In the genomic region with DNA sequence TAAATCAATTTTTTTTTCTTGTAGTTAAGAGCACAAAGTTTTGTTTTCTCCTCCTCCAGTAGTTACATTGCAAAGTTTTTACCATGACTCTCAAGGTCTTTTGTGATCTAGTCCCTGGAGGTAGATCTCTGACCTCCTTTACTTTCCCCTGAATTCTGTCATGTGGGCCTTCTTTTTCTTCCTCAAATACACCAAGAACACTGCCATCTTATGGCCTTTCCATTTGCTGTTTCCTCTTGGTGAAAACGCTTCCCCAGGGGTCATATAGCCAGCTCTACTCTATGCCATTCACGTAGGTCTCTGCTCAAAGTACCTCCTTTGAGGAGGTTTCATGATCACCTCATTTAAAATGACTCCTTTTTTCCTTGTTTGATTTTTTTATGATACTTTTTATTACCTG, we compare ENCODE assay signal across 12 cellular contexts. TPM values are rescaled to one million over a fixed set of nuclear protein-coding genes. Genes with fewer than 3 reads are reported as not detected.
DNase-seq lines count a peak whose midpoint lies in the region; ATAC-seq and TF ChIP-seq lines count a peak whose summit lies in the region.
"Had no signal": no experiment of that assay in that cellular context is flagged by ENCODE, and none has a peak within 500 bp of the region (broad histone marks: within the 10 kb centered on the region; RNA-seq: fewer than 3 reads in every experiment).

No MANE protein-coding gene starts in this region.

- peaks cover 28% of the 10 kb centered on the region for H3K4me1 Mint-ChIP-seq in dendritic cell treated with granulocyte-macrophage colony-stimulating factor and Interleukin-4, amounts not matched to agents 40 ng/mL and 50 ng/mL, for 4 days (ENCODE audit: low read depth)
- peaks cover 16 to 38% of the 10 kb centered on the region in 2 donors for H3K4me1 Mint-ChIP-seq in stimulated activated naive B cell treated with anti-CD40 and anti-IgM and Interleukin-4, amounts not matched to agents 10 μg/mL and 1 μg/mL and 100 μg/mL, for 72 hours

- H3K9ac ChIP-seq in OCI-LY3 (ENCODE audit: low read length): no peak overlapping the region

- no peaks in the 10 kb centered on the region for H3K27me3 Mint-ChIP-seq in dendritic cell treated with granulocyte-macrophage colony-stimulating factor and Interleukin-4, amounts not matched to agents 40 ng/mL and 50 ng/mL, for 4 days
- H3K27me3 Mint-ChIP-seq in stimulated activated naive B cell treated with anti-CD40 and anti-IgM and Interleukin-4, amounts not matched to agents 10 μg/mL and 1 μg/mL and 100 μg/mL, for 72 hours: no peaks in the 10 kb centered on the region

- DNase-seq in cardiac muscle cell (ENCODE audit: low read depth in 1 of 2, low spot score in 1 of 2): no peak
- no peak for DNase-seq in right atrium auricular region (ENCODE audit: low spot score)
- DNase-seq in stimulated activated naive B cell treated with anti-CD40 and anti-IgM and Interleukin-4, amounts not matched to agents 10 μg/mL and 1 μg/mL and 100 μg/mL, for 72 hours: no peak
- DNase-seq in hypothalamus (lab: John Stamatoyannopoulos, UW): no peak
- DNase-seq: activated CD4-positive, alpha-beta T cell treated with anti-CD3 and anti-CD28 coated beads for 1 hour; NCI-H524 treated with DMSO at 0.1 percent for 48 hours; stimulated activated naive CD4-positive, alpha-beta T cell treated with Interleukin-2 at 50 U/mL for 16 hours had no signal

- no peaks in the 10 kb centered on the region for H4K20me1 ChIP-seq in OCI-LY3 (ENCODE audit: insufficient read depth, low read length)

- H3K4me1 ChIP-seq in cardiac muscle cell (ENCODE audit: low read depth) (peaks cover 8% of the 10 kb centered on the region), right atrium auricular region (peaks cover 0 to 23% of the 10 kb centered on the region in 2 donors), OCI-LY3 (ENCODE audit: low read length) (peaks cover 12% of the 10 kb centered on the region)

- ATAC-seq in stimulated activated naive B cell treated with anti-CD40 and anti-IgM and Interleukin-4, amounts not matched to agents 10 μg/mL and 1 μg/mL and 100 μg/mL, for 72 hours (replicated peaks): no peak
- ATAC-seq in HG03469 (IDR thresholded peaks at IDR 0.05; ENCODE audit: unreplicated experiment) (no peak), GM19467 (IDR thresholded peaks at IDR 0.05; ENCODE audit: unreplicated experiment) (no peak)
- ATAC-seq: gastroesophageal sphincter had no signal

- H3K36me3 Mint-ChIP-seq in dendritic cell treated with granulocyte-macrophage colony-stimulating factor and Interleukin-4, amounts not matched to agents 40 ng/mL and 50 ng/mL, for 4 days (ENCODE audit: low read depth): peaks cover 62% of the 10 kb centered on the region
- peaks cover 20 to 32% of the 10 kb centered on the region in 2 donors for H3K36me3 Mint-ChIP-seq in stimulated activated naive B cell treated with anti-CD40 and anti-IgM and Interleukin-4, amounts not matched to agents 10 μg/mL and 1 μg/mL and 100 μg/mL, for 72 hours

- H3K79me2 ChIP-seq in OCI-LY3 (ENCODE audit: low read length): peaks cover 39% of the 10 kb centered on the region

- peak overlapping the region; percentile 53 for H3K27ac Mint-ChIP-seq in dendritic cell treated with granulocyte-macrophage colony-stimulating factor and Interleukin-4, amounts not matched to agents 40 ng/mL and 50 ng/mL, for 4 days
- H3K27ac Mint-ChIP-seq in stimulated activated naive B cell treated with anti-CD40 and anti-IgM and Interleukin-4, amounts not matched to agents 10 μg/mL and 1 μg/mL and 100 μg/mL, for 72 hours: peak overlapping the region; percentile 1

- H3K4me3 Mint-ChIP-seq in dendritic cell treated with granulocyte-macrophage colony-stimulating factor and Interleukin-4, amounts not matched to agents 40 ng/mL and 50 ng/mL, for 4 days: no peak overlapping the region
- no peak overlapping the region for H3K4me3 Mint-ChIP-seq in stimulated activated naive B cell treated with anti-CD40 and anti-IgM and Interleukin-4, amounts not matched to agents 10 μg/mL and 1 μg/mL and 100 μg/mL, for 72 hours

- no peak overlapping the region for H3K27ac ChIP-seq in cardiac muscle cell
- no peak overlapping the region for H3K27ac ChIP-seq in right atrium auricular region
- H3K27ac ChIP-seq in OCI-LY3 (ENCODE audit: low read length): no peak overlapping the region
- H3K27ac ChIP-seq: gastroesophageal sphincter had no signal

- H2AFZ ChIP-seq in OCI-LY3 (ENCODE audit: low read depth, low read length): no peak overlapping the region

- H3K9me3 Mint-ChIP-seq in dendritic cell treated with granulocyte-macrophage colony-stimulating factor and Interleukin-4, amounts not matched to agents 40 ng/mL and 50 ng/mL, for 4 days: no peaks in the 10 kb centered on the region
- H3K9me3 Mint-ChIP-seq in stimulated activated naive B cell treated with anti-CD40 and anti-IgM and Interleukin-4, amounts not matched to agents 10 μg/mL and 1 μg/mL and 100 μg/mL, for 72 hours: no peaks in the 10 kb centered on the region

- intact Hi-C loops in dendritic cell treated with granulocyte-macrophage colony-stimulating factor and Interleukin-4, amounts not matched to agents 40 ng/mL and 50 ng/mL, for 4 days (cut with micrococcal nuclease): no loop called here

- no peak overlapping the region for H3K4me3 ChIP-seq in cardiac muscle cell
- no peak overlapping the region for H3K4me3 ChIP-seq in right atrium auricular region
- H3K4me3 ChIP-seq in OCI-LY3 (ENCODE audit: low read length): no peak overlapping the region
- H3K4me3 ChIP-seq: gastroesophageal sphincter had no signal

- TF ChIP-seq CTCF in cardiac muscle cell (IDR thresholded peaks at IDR 0.05; ENCODE audit: low read depth, low read length) (peak; percentile 9), right atrium auricular region (IDR thresholded peaks at IDR 0.05) (no peak), OCI-LY3 (IDR thresholded peaks at IDR 0.05; ENCODE audit: low read depth, low read length) (0 out of 2 replicates have a peak, but pooled peaks have one; percentile 14)

- no peak overlapping the region for H3K4me2 ChIP-seq in OCI-LY3 (ENCODE audit: low read length)

- H3K9me3 ChIP-seq in cardiac muscle cell (ENCODE audit: low read depth) (no peaks in the 10 kb centered on the region), right atrium auricular region (no peaks in the 10 kb centered on the region), OCI-LY3 (ENCODE audit: insufficient read depth, low read length) (no peaks in the 10 kb centered on the region)
- H3K9me3 ChIP-seq: gastroesophageal sphincter had no signal

- H3K36me3 ChIP-seq in cardiac muscle cell (peaks cover 44% of the 10 kb centered on the region), right atrium auricular region (peaks cover 36% of the 10 kb centered on the region), OCI-LY3 (replicated peaks; ENCODE audit: low read depth, low read length) (peaks cover 24% of the 10 kb centered on the region)

- H3K27me3 ChIP-seq in cardiac muscle cell (no peaks in the 10 kb centered on the region), right atrium auricular region (no peaks in the 10 kb centered on the region), OCI-LY3 (ENCODE audit: low read depth, low read length) (no peaks in the 10 kb centered on the region)
- H3K27me3 ChIP-seq: gastroesophageal sphincter had no signal

RNA-seq across cellular contexts. Expression of a gene that starts 2.7 kb away (rescaled TPM):
- total RNA-seq in cardiac muscle cell (34.0 TPM in 2 replicates), right atrium auricular region (1 to 10 TPM; 6.1 to 8.8 TPM)
- 11.5 and 14.9 TPM in 2 replicates for polyA plus RNA-seq in cardiac muscle cell

RNA-seq across cellular contexts. Expression of a gene that starts 19.2 kb away (rescaled TPM):
- total RNA-seq in cardiac muscle cell (7.5 and 11.1 TPM in 2 replicates), right atrium auricular region (10 to 100 TPM; 17.3 to 23.4 TPM)
- 4.5 and 7.2 TPM in 2 replicates for polyA plus RNA-seq in cardiac muscle cell

Comparison
In these comparisons a context has a peak if more than half of its experiments do, and no peak if none do; other contexts are left out.
1. CTCF ChIP-seq: peak in cardiac muscle cell (single experiment) and OCI-LY3 (single experiment); none in right atrium auricular region (0 of 2).